Comparison of ENCODE assay signal across 8 cellular contexts in genomic region chr2:42361728-42362298, GRCh38. TPM values are rescaled to one million over a fixed set of nuclear protein-coding genes. Genes with fewer than 3 reads are reported as not detected.
DNase-seq lines count a peak whose midpoint lies in the region; ATAC-seq, FAIRE-seq and TF ChIP-seq lines count a peak whose summit lies in the region.

No MANE protein-coding gene starts in this region.

- peak overlapping the region; percentile 95 for H3K4me3 ChIP-seq in A549

- H3K27me3 Mint-ChIP-seq in brain (peaks cover 21% of the 10 kb centered on the region), mesothelial cell of epicardium (ENCODE audit: low read depth) (no peaks in the 10 kb centered on the region)

- no peak for ATAC-seq in A549
- ATAC-seq in HG02938 (IDR thresholded peaks at IDR 0.05; ENCODE audit: unreplicated experiment), result peak; percentile 2

- peak overlapping the region; percentile 88 to 95 for H3K27ac ChIP-seq in A549

- H3K27ac Mint-ChIP-seq in brain (peak overlapping the region; percentile 99 to 100 (median 100)), mesothelial cell of epicardium (peak overlapping the region; percentile 99)

- POLR2A ChIA-PET in A549 (lab: Yijun Ruan, JAX), result no interaction called here

- CTCF ChIA-PET in A549 (lab: Yijun Ruan, JAX), result interaction anchor here (0.5 to 2.0 kb wide), 13 partner anchors 10 to 1580 kb away, joined by 3 to 6 read pairs (median 3); no protein-coding TSS in a partner anchor

- H3K4me3 Mint-ChIP-seq in brain (peak overlapping the region; percentile 88 to 97 (median 93)), mesothelial cell of epicardium (peak overlapping the region; percentile 94)

- H3K9me3 Mint-ChIP-seq in brain (no peaks in the 10 kb centered on the region), mesothelial cell of epicardium (no peaks in the 10 kb centered on the region)

- H3K4me2 ChIP-seq in A549, result peak overlapping the region; percentile 92

- no peak for FAIRE-seq in A549 (lab: Jason Lieb, UNC)

- WGBS in A549 (ENCODE audit: missing lambda C conversion rate), result 24% methylated on average over 6 of the region's 6 CpGs

- no peak for TF ChIP-seq POLR2A in A549 (IDR thresholded peaks at IDR 0.05; ENCODE audit: low read length)

- H3K4me1 ChIP-seq in A549, result peaks cover 19% of the 10 kb centered on the region

- TF ChIP-seq CTCF in A549 (IDR thresholded peaks at IDR 0.05) (no peak; the same call in 2 of the 3 replicates), brain (conservative IDR thresholded peaks at IDR 0.05) (peak; percentile 35 to 36), mesothelial cell of epicardium (IDR thresholded peaks at IDR 0.05; ENCODE audit: unreplicated experiment) (no peak)

- H3K4me1 Mint-ChIP-seq in brain (peaks cover 47% of the 10 kb centered on the region), mesothelial cell of epicardium (peaks cover 34% of the 10 kb centered on the region)

- H3K36me3 Mint-ChIP-seq in brain (peaks cover 7% of the 10 kb centered on the region), mesothelial cell of epicardium (no peaks in the 10 kb centered on the region)

- no peak for DNase-seq in A549 (ENCODE audit: low read depth in 1 of 2, low spot score in 1 of 2)
- DNase-seq in mesothelial cell of epicardium (ENCODE audit: low spot score in 2 of 2, unreplicated experiment in 2 of 2), result no peak
- no peak for DNase-seq in DMS79 treated with DMSO at 0.1 percent for 48 hours (lab: John Stamatoyannopoulos, UW)
- DNase-seq in HCEC 1CT, result no peak
- DNase-seq in NCI-H1436 (lab: John Stamatoyannopoulos, UW), result no peak
- DNase-seq in NCI-H2107 treated with DMSO at 0.1 percent for 48 hours (lab: John Stamatoyannopoulos, UW; ENCODE audit: unreplicated experiment), result no peak

- TF ChIP-seq EP300 in A549 (IDR thresholded peaks at IDR 0.05), result no peak

- H3K9me3 ChIP-seq in A549, result no peaks in the 10 kb centered on the region

- TF ChIP-seq RAD21 in A549 (conservative IDR thresholded peaks at IDR 0.05 in 1 of 2, IDR thresholded peaks at IDR 0.05 in 1 of 2), result no peak; a peak in 1 of 5 replicates

TF ChIP-seq in A549, 52 proteins besides CTCF, POLR2A, EP300 and RAD21:
- no peak for TF ChIP-seq HOXB5 (CRISPR knock-in tag; IDR thresholded peaks at IDR 0.05)
- TF ChIP-seq FOSL2 (IDR thresholded peaks at IDR 0.05), result no peak
- no peak for TF ChIP-seq FOSL2 (CRISPR knock-in tag; IDR thresholded peaks at IDR 0.05)
- TF ChIP-seq ESRRA (IDR thresholded peaks at IDR 0.05; ENCODE audit: borderline replicate concordance, low read length), result no peak
- no peak for TF ChIP-seq NFE2L2 (conservative IDR thresholded peaks at IDR 0.05; ENCODE audit: low read length)
- no peak for TF ChIP-seq NPAS2 (CRISPR knock-in tag; IDR thresholded peaks at IDR 0.05; ENCODE audit: borderline replicate concordance)
- TF ChIP-seq BHLHE40 (IDR thresholded peaks at IDR 0.05; ENCODE audit: low read depth, low read length), result no peak
- TF ChIP-seq MYC (IDR thresholded peaks at IDR 0.05; ENCODE audit: borderline replicate concordance, low read length), result no peak
- TF ChIP-seq RFX5 (IDR thresholded peaks at IDR 0.05), result no peak
- TF ChIP-seq HOXA7 (CRISPR knock-in tag; IDR thresholded peaks at IDR 0.05), result no peak
- TF ChIP-seq EHF (CRISPR knock-in tag; IDR thresholded peaks at IDR 0.05), result no peak
- TF ChIP-seq KDM5A (IDR thresholded peaks at IDR 0.05), result no peak
- TF ChIP-seq ZSCAN20 (CRISPR knock-in tag; IDR thresholded peaks at IDR 0.05), result no peak

RNA-seq across cellular contexts. Expression of gene COX7A2L, which starts 0.8 kb away (rescaled TPM):
- polyA plus RNA-seq in A549 (2011; rRNA removed) (219 and 258 TPM in 2 replicates), A549 (2017; fragmentation: RNase III; extraction: RNeasy Plus Mini Kit Qiagen cat#74134 plus additional on column Dnase treatment) (126 to 130 TPM (median 127 TPM) in 3 replicates), brain (ENCODE audit: insufficient read depth, low read depth, low replicate concordance) (182 TPM)
- polyA plus RNA-seq in A549 (2012; cell fraction: cytosol; rRNA removed), result 80.0 and 83.8 TPM in 2 replicates
- polyA plus RNA-seq in A549 (2012; cell fraction: nucleus; rRNA removed), result 29.7 and 52.2 TPM in 2 replicates
- polyA minus RNA-seq in A549 (2011; rRNA and poly(A)+ RNA removed), result 83.2 and 85.8 TPM in 2 replicates
- 82.5 to 85.1 TPM (median 83.0 TPM) in 3 replicates for total RNA-seq in mesothelial cell of epicardium

Comparison
In these comparisons a context has a peak if more than half of its experiments do, and no peak if none do; other contexts are left out.
1. CTCF ChIP-seq: peak in brain (2 of 2); none in A549 (single experiment) and mesothelial cell of epicardium (single experiment).